In genomic region chr15:66563566-66564110, GRCh38 we compare ENCODE assay signal across 29 cellular contexts. TPM values are rescaled to one million over a fixed set of nuclear protein-coding genes. Genes with fewer than 3 reads are reported as not detected.
"Had no signal": no experiment of that assay in that cellular context is flagged by ENCODE, and none has a peak within 500 bp of the region (broad histone marks: within the 10 kb centered on the region; RNA-seq: fewer than 3 reads in every experiment).

No MANE protein-coding gene starts in this region.

- DNase-seq: activated CD4-positive, alpha-beta memory T cell treated with anti-CD3 and anti-CD28 coated beads, Interleukin-2, amount 10 ng/mL, durations not matched to agents 7 days and 5 days; activated CD4-positive, alpha-beta T cell treated with anti-CD3 and anti-CD28 coated beads for 4 hours; activated CD4-positive, alpha-beta T cell treated with anti-CD3 and anti-CD28 coated beads, Interleukin-2, amount 10 ng/mL, durations not matched to agents 7 days and 5 days; activated CD4-positive, alpha-beta T cell treated with anti-CD3 and anti-CD28 coated beads, Interleukin-2, amount 50 U/mL, for 4 hours; activated CD4-positive, CD25-positive, alpha-beta regulatory T cell; activated CD4-positive, CD25-positive, alpha-beta regulatory T cell treated with anti-CD3 and anti-CD28 coated beads, Interleukin-2, amount 50 U/mL, for 72 hours; activated effector memory CD4-positive, alpha-beta T cell treated with Interleukin-2 at 50 U/mL for 16 hours; activated gamma-delta T cell treated with Interleukin-2 at 50 U/mL for 16 hours; activated naive CD4-positive, alpha-beta T cell treated with anti-CD3 and anti-CD28 coated beads, Interleukin-2, amount 50 U/mL, for 16 hours; activated naive CD4-positive, alpha-beta T cell treated with Interleukin-2 at 50 U/mL for 16 hours; activated T-cell treated with anti-CD3 and anti-CD28 coated beads, Interleukin-2, amount 50 U/mL, for 4 hours; amniotic stem cell; anterior cingulate cortex; brain microvascular endothelial cell; dorsolateral prefrontal cortex; effector memory CD4-positive, alpha-beta T cell; endodermal cell; foreskin fibroblast; T-helper 2 cell had no signal

- H3K27ac ChIP-seq: brain microvascular endothelial cell, coronary artery, dorsolateral prefrontal cortex had no signal

- H3K9me3 Mint-ChIP-seq: activated CD4-positive, alpha-beta memory T cell treated with anti-CD3 and anti-CD28 coated beads, Interleukin-2, amount 10 ng/mL, durations not matched to agents 7 days and 5 days; activated CD4-positive, alpha-beta T cell treated with anti-CD3 and anti-CD28 coated beads, Interleukin-2, amount 10 ng/mL, durations not matched to agents 7 days and 5 days; activated T-cell treated with anti-CD3 and anti-CD28 coated beads, Interleukin-2, amount 50 U/mL, for 4 hours; activated T-helper 17 cell treated with anti-CD3 and anti-CD28 coated beads, Interleukin-2, amount 50 U/mL, for 72 hours; central memory CD8-positive, alpha-beta T cell; dendritic cell treated with granulocyte-macrophage colony-stimulating factor and Interleukin-4, amounts not matched to agents 40 ng/mL and 50 ng/mL, for 4 days; endodermal cell had no signal

- H3K36me3 Mint-ChIP-seq: activated naive CD8-positive, alpha-beta T cell had no signal

- H3K27me3 Mint-ChIP-seq: activated CD4-positive, alpha-beta T cell treated with anti-CD3 and anti-CD28 coated beads, Interleukin-2, amount 10 ng/mL, durations not matched to agents 7 days and 5 days; activated naive CD8-positive, alpha-beta T cell; activated T-helper 17 cell treated with anti-CD3 and anti-CD28 coated beads, Interleukin-2, amount 50 U/mL, for 72 hours; central memory CD8-positive, alpha-beta T cell had no signal

- H3K4me3 Mint-ChIP-seq: activated CD4-positive, alpha-beta memory T cell treated with anti-CD3 and anti-CD28 coated beads, Interleukin-2, amount 10 ng/mL, durations not matched to agents 7 days and 5 days; activated CD4-positive, alpha-beta T cell treated with anti-CD3 and anti-CD28 coated beads, Interleukin-2, amount 10 ng/mL, durations not matched to agents 7 days and 5 days; activated naive CD8-positive, alpha-beta T cell; activated T-cell treated with anti-CD3 and anti-CD28 coated beads, Interleukin-2, amount 50 U/mL, for 4 hours; activated T-helper 17 cell treated with anti-CD3 and anti-CD28 coated beads, Interleukin-2, amount 50 U/mL, for 72 hours; central memory CD8-positive, alpha-beta T cell; dendritic cell treated with granulocyte-macrophage colony-stimulating factor and Interleukin-4, amounts not matched to agents 40 ng/mL and 50 ng/mL, for 4 days; endodermal cell had no signal

- ATAC-seq: activated T-cell treated with anti-CD3 and anti-CD28 coated beads, Interleukin-2, amount 50 U/mL, for 4 hours; activated T-helper 17 cell treated with anti-CD3 and anti-CD28 coated beads, Interleukin-2, amount 50 U/mL, for 72 hours had no signal

- H3K27me3 ChIP-seq: brain microvascular endothelial cell, dorsolateral prefrontal cortex had no signal

- H3K4me3 ChIP-seq: coronary artery, dorsolateral prefrontal cortex had no signal

- H3K4me1 Mint-ChIP-seq: activated T-helper 17 cell treated with anti-CD3 and anti-CD28 coated beads, Interleukin-2, amount 50 U/mL, for 72 hours had no signal

- H3K36me3 ChIP-seq: brain microvascular endothelial cell had no signal

- H3K27ac Mint-ChIP-seq: activated CD4-positive, alpha-beta memory T cell treated with anti-CD3 and anti-CD28 coated beads, Interleukin-2, amount 10 ng/mL, durations not matched to agents 7 days and 5 days; activated CD4-positive, alpha-beta T cell treated with anti-CD3 and anti-CD28 coated beads, Interleukin-2, amount 10 ng/mL, durations not matched to agents 7 days and 5 days; dendritic cell treated with granulocyte-macrophage colony-stimulating factor and Interleukin-4, amounts not matched to agents 40 ng/mL and 50 ng/mL, for 4 days; endodermal cell had no signal

RNA-seq across cellular contexts. Expression of gene LCTL, which starts 2.2 kb away (rescaled TPM):
- total RNA-seq: activated CD4-positive, alpha-beta memory T cell treated with anti-CD3 and anti-CD28 coated beads, Interleukin-2, amount 10 ng/mL, durations not matched to agents 7 days and 5 days; activated CD4-positive, alpha-beta T cell treated with anti-CD3 and anti-CD28 coated beads, Interleukin-2, amount 10 ng/mL, durations not matched to agents 7 days and 5 days; activated T-cell treated with anti-CD3 and anti-CD28 coated beads, Interleukin-2, amount 50 U/mL, for 4 hours; activated T-helper 17 cell treated with anti-CD3 and anti-CD28 coated beads, Interleukin-2, amount 50 U/mL, for 72 hours; cardiac septum; cerebellum; esophagus mucosa; T-helper 1 cell treated with Interleukin-12 subunit alpha and Interleukin-12 subunit beta and Interleukin-4 antibody, amounts not matched to agents 30 ng/mL and 1 ng/mL, for 36 hours had no signal
- polyA plus RNA-seq: adipose tissue had no signal
